12 cellular contexts compared by ENCODE assay signal in genomic region chr21:17003763-17004373, GRCh38.
DNase-seq lines count a peak whose midpoint lies in the region; ATAC-seq, FAIRE-seq and TF ChIP-seq lines count a peak whose summit lies in the region.
"Had no signal": no experiment of that assay in that cellular context is flagged by ENCODE, and none has a peak within 500 bp of the region (broad histone marks: within the 10 kb centered on the region; RNA-seq: fewer than 3 reads in every experiment).

No MANE protein-coding gene starts in this region.

- H3K9ac ChIP-seq in SK-N-MC (ENCODE audit: insufficient read length) (peak overlapping the region; percentile 70), parathyroid adenoma (no peak overlapping the region)

- DNase-seq in HFFc6 (no peak), SK-N-MC (ENCODE audit: low read depth, low spot score) (no peak), esophagus squamous epithelium (lab: John Stamatoyannopoulos, UW) (no peak), left colon (no peak), GM12891 (ENCODE audit: insufficient read length, low spot score) (no peak)
- DNase-seq in stimulated activated CD8-positive, alpha-beta memory T cell treated with anti-CD3 and anti-CD28 coated beads, Interleukin-4, amount 100 ng/mL, for 48 hours = no peak
- DNase-seq: caudate nucleus, NCI-H524, upper lobe of left lung had no signal

- H3K27ac Mint-ChIP-seq in HFFc6 = peak overlapping the region; percentile 40

- no peak for FAIRE-seq in GM12891 (lab: Jason Lieb, UNC)
- FAIRE-seq: D721Med had no signal

- no peaks in the 10 kb centered on the region for H3K79me2 ChIP-seq in parathyroid adenoma

- peaks cover 10% of the 10 kb centered on the region; the same call in 1 of the 2 replicates for H3K9me3 Mint-ChIP-seq in HFFc6

- peaks cover 4% of the 10 kb centered on the region; the same call in 1 of the 2 replicates for H3K9me3 ChIP-seq in SK-N-MC (ENCODE audit: low read depth, low read length)
- no peaks in the 10 kb centered on the region for H3K9me3 ChIP-seq in esophagus squamous epithelium
- H3K9me3 ChIP-seq in parathyroid adenoma (ENCODE audit: control insufficient read depth, low read length) = no peaks in the 10 kb centered on the region
- H3K9me3 ChIP-seq: upper lobe of left lung had no signal

- intact Hi-C loops in esophagus squamous epithelium (cut with DNase I) (no loop called here), left colon (cut with DNase I, micrococcal nuclease) (no loop called here)

- H3K4me3 ChIP-seq in SK-N-MC (peak overlapping the region; percentile 65), esophagus squamous epithelium (peak overlapping the region in 3 of 4 donors; percentile 7 to 39 (median 20)), parathyroid adenoma (ENCODE audit: low read depth, low read length) (peak overlapping the region; percentile 28)

- WGBS in esophagus squamous epithelium, 2 donors = 4 to 7% methylated on average over 3 of the region's 3 CpGs

- peak overlapping the region; percentile 70 for H3K4me3 Mint-ChIP-seq in HFFc6

- H3K4me1 Mint-ChIP-seq in HFFc6 (ENCODE audit: low read depth) = peaks cover 22% of the 10 kb centered on the region

- no peaks in the 10 kb centered on the region for H3K27me3 ChIP-seq in esophagus squamous epithelium
- no peaks in the 10 kb centered on the region for H3K27me3 ChIP-seq in parathyroid adenoma (ENCODE audit: control insufficient read depth, insufficient read depth, low read length)
- H3K27me3 ChIP-seq: upper lobe of left lung had no signal

- H3K36me3 ChIP-seq in SK-N-MC (ENCODE audit: insufficient read depth, low read length) (0 out of 2 replicates have a peak, but pooled peaks cover 3% of the 10 kb centered on the region), esophagus squamous epithelium (no peaks in the 10 kb centered on the region), parathyroid adenoma (ENCODE audit: control insufficient read depth, insufficient read depth, low read length) (no peaks in the 10 kb centered on the region)
- H3K36me3 ChIP-seq: upper lobe of left lung had no signal

- ATAC-seq in GM21723 (IDR thresholded peaks at IDR 0.05; ENCODE audit: unreplicated experiment) = no peak
- ATAC-seq in left colon = no peak

- H3K4me2 ChIP-seq in parathyroid adenoma (ENCODE audit: low read length) = peak overlapping the region; percentile 51

- no peaks in the 10 kb centered on the region for H3K36me3 Mint-ChIP-seq in HFFc6 (ENCODE audit: low read depth)

- no peak for TF ChIP-seq CTCF in HFFc6 (IDR thresholded peaks at IDR 0.05)
- no peak for TF ChIP-seq CTCF in esophagus squamous epithelium (IDR thresholded peaks at IDR 0.05)
- no peak for TF ChIP-seq CTCF in parathyroid adenoma (IDR thresholded peaks at IDR 0.05)

- H3K27me3 Mint-ChIP-seq in HFFc6 (ENCODE audit: insufficient read depth) = no peaks in the 10 kb centered on the region

- H3K27ac ChIP-seq in SK-N-MC (peak overlapping the region; percentile 88), esophagus squamous epithelium (peak overlapping the region; percentile 18 to 74 (median 56)), parathyroid adenoma (no peak overlapping the region)
- H3K27ac ChIP-seq: upper lobe of left lung had no signal

- TF ChIP-seq POLR2A in esophagus squamous epithelium (IDR thresholded peaks at IDR 0.05) (no peak), GM12891 (IDR thresholded peaks at IDR 0.05; ENCODE audit: low read depth, low read length) (no peak)

- H3K4me1 ChIP-seq in esophagus squamous epithelium (peaks cover 0 to 27% (median 15%) of the 10 kb centered on the region in 3 donors), parathyroid adenoma (no peaks in the 10 kb centered on the region)
- H3K4me1 ChIP-seq: upper lobe of left lung had no signal

- H2AFZ ChIP-seq in parathyroid adenoma = no peak overlapping the region

TF ChIP-seq in GM12891, 5 proteins besides CTCF, POLR2A, EP300 and RAD21:
- no peak for TF ChIP-seq TAF1 (IDR thresholded peaks at IDR 0.05; ENCODE audit: low read depth, low read length)
- TF ChIP-seq PAX5 (IDR thresholded peaks at IDR 0.05; ENCODE audit: insufficient read depth, low read length, severe bottlenecking) = no peak
- TF ChIP-seq SPI1 (IDR thresholded peaks at IDR 0.05; ENCODE audit: low read depth, low read length) = no peak
- no peak for TF ChIP-seq POLR2AphosphoS5 (IDR thresholded peaks at IDR 0.05; ENCODE audit: low read depth, low read length)
- TF ChIP-seq POU2F2 (IDR thresholded peaks at IDR 0.05; ENCODE audit: low read depth, low read length) = no peak
